Comparison of ENCODE assay signal across 1 cellular context in genomic region chr10:93496322-93497041, GRCh38.
TF ChIP-seq lines count a peak whose summit lies in the region.

Gene CEP55, plus strand, starts transcription at chr10:93496612. Its CDS starts 3,440 bp downstream, at chr10:93500052.

TF ChIP-seq in HepG2, 621 proteins besides CTCF, POLR2A, EP300 and RAD21 (continued from another document and continues in another):
- TF ChIP-seq, protein P1, sequence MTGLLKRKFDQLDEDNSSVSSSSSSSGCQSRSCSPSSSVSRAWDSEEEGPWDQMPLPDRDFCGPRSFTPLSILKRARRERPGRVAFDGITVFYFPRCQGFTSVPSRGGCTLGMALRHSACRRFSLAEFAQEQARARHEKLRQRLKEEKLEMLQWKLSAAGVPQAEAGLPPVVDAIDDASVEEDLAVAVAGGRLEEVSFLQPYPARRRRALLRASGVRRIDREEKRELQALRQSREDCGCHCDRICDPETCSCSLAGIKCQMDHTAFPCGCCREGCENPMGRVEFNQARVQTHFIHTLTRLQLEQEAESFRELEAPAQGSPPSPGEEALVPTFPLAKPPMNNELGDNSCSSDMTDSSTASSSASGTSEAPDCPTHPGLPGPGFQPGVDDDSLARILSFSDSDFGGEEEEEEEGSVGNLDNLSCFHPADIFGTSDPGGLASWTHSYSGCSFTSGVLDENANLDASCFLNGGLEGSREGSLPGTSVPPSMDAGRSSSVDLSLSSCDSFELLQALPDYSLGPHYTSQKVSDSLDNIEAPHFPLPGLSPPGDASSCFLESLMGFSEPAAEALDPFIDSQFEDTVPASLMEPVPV (CRISPR knock-in tag; IDR thresholded peaks at IDR 0.05): peak; percentile 94
- TF ChIP-seq ZNF335 (CRISPR knock-in tag; IDR thresholded peaks at IDR 0.05): no peak
- TF ChIP-seq MAFK (conservative IDR thresholded peaks at IDR 0.05 in 1 of 2, IDR thresholded peaks at IDR 0.05 in 1 of 2; ENCODE audit: low read length in 2 of 2): no peak
- TF ChIP-seq ZNF850 (CRISPR knock-in tag; conservative IDR thresholded peaks at IDR 0.05): no peak
- TF ChIP-seq ZBTB38 (CRISPR knock-in tag; IDR thresholded peaks at IDR 0.05): peak; percentile 53; the same call in 1 of the 2 replicates
- TF ChIP-seq GATA4 (IDR thresholded peaks at IDR 0.05; ENCODE audit: borderline replicate concordance, low read depth): no peak
- 0 out of 2 replicates have a peak, but pooled peaks have one; percentile 44 for TF ChIP-seq ATF6 (CRISPR knock-in tag; conservative IDR thresholded peaks at IDR 0.05)
- peak; percentile 40; the same call in 1 of the 2 replicates for TF ChIP-seq MED13 (CRISPR knock-in tag; IDR thresholded peaks at IDR 0.05)
- TF ChIP-seq IKZF1 (IDR thresholded peaks at IDR 0.05): no peak
- peak; percentile 54; the same call in 1 of the 2 replicates for TF ChIP-seq ZNF160 (CRISPR knock-in tag; IDR thresholded peaks at IDR 0.05)
- no peak for TF ChIP-seq ZNF550 (CRISPR knock-in tag; IDR thresholded peaks at IDR 0.05; ENCODE audit: borderline replicate concordance)
- TF ChIP-seq SP5 (CRISPR knock-in tag; IDR thresholded peaks at IDR 0.05; ENCODE audit: borderline replicate concordance, low read depth): peak; percentile 92
- TF ChIP-seq ZBTB8A (CRISPR knock-in tag; IDR thresholded peaks at IDR 0.05; ENCODE audit: borderline replicate concordance, low read depth): no peak
- TF ChIP-seq ZFX (CRISPR knock-in tag; IDR thresholded peaks at IDR 0.05; ENCODE audit: low read depth): peak; percentile 56; the same call in 1 of the 2 replicates
- peak; percentile 72 for TF ChIP-seq TBX2 (CRISPR knock-in tag; IDR thresholded peaks at IDR 0.05; ENCODE audit: borderline replicate concordance)
- TF ChIP-seq ZNF441 (CRISPR knock-in tag; IDR thresholded peaks at IDR 0.05; ENCODE audit: borderline replicate concordance): 0 out of 2 replicates have a peak, but pooled peaks have one; percentile 27
- TF ChIP-seq GRHL1 (CRISPR knock-in tag; conservative IDR thresholded peaks at IDR 0.05): no peak; the same call in 1 of the 2 replicates
- 0 out of 2 replicates have a peak, but pooled peaks have one; percentile 36 for TF ChIP-seq ZBTB3 (CRISPR knock-in tag; IDR thresholded peaks at IDR 0.05; ENCODE audit: borderline replicate concordance, low read depth)
- TF ChIP-seq ZBTB49 (CRISPR knock-in tag; IDR thresholded peaks at IDR 0.05; ENCODE audit: borderline replicate concordance): no peak
- TF ChIP-seq FUBP1 (CRISPR knock-in tag; IDR thresholded peaks at IDR 0.05; ENCODE audit: borderline replicate concordance): no peak
- TF ChIP-seq ZBTB39 (CRISPR knock-in tag; IDR thresholded peaks at IDR 0.05): no peak
- no peak for TF ChIP-seq SIX1 (CRISPR knock-in tag; IDR thresholded peaks at IDR 0.05; ENCODE audit: borderline replicate concordance)
- TF ChIP-seq RXRA (CRISPR knock-in tag; IDR thresholded peaks at IDR 0.05): peak; percentile 34; the same call in 1 of the 2 replicates
- peak; percentile 98 for TF ChIP-seq ZFP36L1 (CRISPR knock-in tag; IDR thresholded peaks at IDR 0.05)
- TF ChIP-seq ZNF33B (CRISPR knock-in tag; IDR thresholded peaks at IDR 0.05): no peak
- peak; percentile 77; the same call in 1 of the 2 replicates for TF ChIP-seq ZNF468 (CRISPR knock-in tag; IDR thresholded peaks at IDR 0.05)
- peak; percentile 99 for TF ChIP-seq MXI1 (IDR thresholded peaks at IDR 0.05; ENCODE audit: borderline replicate concordance, low read depth, low read length)
- peak; percentile 54; the same call in 1 of the 2 replicates for TF ChIP-seq ARID5B (CRISPR knock-in tag; IDR thresholded peaks at IDR 0.05)
- TF ChIP-seq GTF3A (CRISPR knock-in tag; conservative IDR thresholded peaks at IDR 0.05): 0 out of 2 replicates have a peak, but pooled peaks have one; percentile 42
- TF ChIP-seq ZBTB42 (CRISPR knock-in tag; IDR thresholded peaks at IDR 0.05): no peak
- peak; percentile 100 for TF ChIP-seq HDAC1 (CRISPR knock-in tag; IDR thresholded peaks at IDR 0.05)
- TF ChIP-seq HOXA9 (CRISPR knock-in tag; IDR thresholded peaks at IDR 0.05; ENCODE audit: borderline replicate concordance): peak; percentile 97; the same call in 1 of the 2 replicates
- TF ChIP-seq HNRNPLL (IDR thresholded peaks at IDR 0.05; ENCODE audit: low read depth, low read length, poor library complexity, severe bottlenecking): peak; percentile 74
- TF ChIP-seq AKAP8 (CRISPR knock-in tag; IDR thresholded peaks at IDR 0.05): no peak
- 0 out of 2 replicates have a peak, but pooled peaks have one; percentile 57 for TF ChIP-seq KLF11 (CRISPR knock-in tag; IDR thresholded peaks at IDR 0.05)
- no peak for TF ChIP-seq ATM (IDR thresholded peaks at IDR 0.05; ENCODE audit: borderline replicate concordance)
- TF ChIP-seq, protein P2, sequence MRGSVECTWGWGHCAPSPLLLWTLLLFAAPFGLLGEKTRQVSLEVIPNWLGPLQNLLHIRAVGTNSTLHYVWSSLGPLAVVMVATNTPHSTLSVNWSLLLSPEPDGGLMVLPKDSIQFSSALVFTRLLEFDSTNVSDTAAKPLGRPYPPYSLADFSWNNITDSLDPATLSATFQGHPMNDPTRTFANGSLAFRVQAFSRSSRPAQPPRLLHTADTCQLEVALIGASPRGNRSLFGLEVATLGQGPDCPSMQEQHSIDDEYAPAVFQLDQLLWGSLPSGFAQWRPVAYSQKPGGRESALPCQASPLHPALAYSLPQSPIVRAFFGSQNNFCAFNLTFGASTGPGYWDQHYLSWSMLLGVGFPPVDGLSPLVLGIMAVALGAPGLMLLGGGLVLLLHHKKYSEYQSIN (CRISPR knock-in tag; IDR thresholded peaks at IDR 0.05; ENCODE audit: borderline replicate concordance): no peak
- peak; percentile 99 for TF ChIP-seq MXD4 (CRISPR knock-in tag; IDR thresholded peaks at IDR 0.05)
